ENCODE assay signal across 19 cellular contexts in genomic region chr12:45705404-45705803, GRCh38. TPM values are rescaled to one million over a fixed set of nuclear protein-coding genes. Genes with fewer than 3 reads are reported as not detected.
A peak's percentile ranks its signal among the peaks of the same experiment; 100 is the strongest.
DNase-seq lines count a peak whose midpoint lies in the region; ATAC-seq and TF ChIP-seq lines count a peak whose summit lies in the region.
"Had no signal": no experiment of that assay in that cellular context is flagged by ENCODE, and none has a peak within 500 bp of the region (broad histone marks: within the 10 kb centered on the region; RNA-seq: fewer than 3 reads in every experiment).

No MANE protein-coding gene starts in this region.

- H3K4me1 ChIP-seq in Caco-2 (peaks cover 47% of the 10 kb centered on the region), mesenchymal stem cell (ENCODE audit: control insufficient read depth, insufficient read depth, low read depth, low read length) (peaks cover 4% of the 10 kb centered on the region)

- no peak overlapping the region for H2BK120ac ChIP-seq in mesenchymal stem cell (ENCODE audit: low read depth, low read length)

- no peak overlapping the region for H2BK12ac ChIP-seq in mesenchymal stem cell (ENCODE audit: low read length in 2 of 2)

- BruUV-seq in Caco-2 (replicated peaks; lab: Mats Ljungman, UMichigan), result no TSS peak

- no peak overlapping the region for H3K4me2 ChIP-seq in mesenchymal stem cell (ENCODE audit: low read length, poor library complexity, severe bottlenecking)
- H3K4me2 ChIP-seq: SK-N-SH had no signal

- H3K4me3 ChIP-seq in Caco-2 (ENCODE audit: low read depth, low read length) (no peak overlapping the region), mesenchymal stem cell (ENCODE audit: insufficient read depth in 1 of 2, low read depth in 1 of 2, low read length in 2 of 2) (no peak overlapping the region)

- WGBS in mesenchymal stem cell, result 23% methylated on average over 2 of the region's 2 CpGs

- CTCF ChIA-PET in Caco-2 (lab: Charles Lee), result interaction anchor here (1.1 to 1.6 kb wide), 2 partner anchors 23 to 162 kb away, joined by 3 to 5 read pairs; no protein-coding TSS in a partner anchor

- no peak for TF ChIP-seq POLR2A in erythroblast (IDR thresholded peaks at IDR 0.05; ENCODE audit: low read length)

- peak; percentile 61 to 67 for DNase-seq in Caco-2
- DNase-seq in ELF-1 (ENCODE audit: low read depth, low spot score), result peak; percentile 83
- DNase-seq in erythroblast (lab: John Stamatoyannopoulos, UW), result peak; percentile 19 to 37
- peak; percentile 10 for DNase-seq in mesenchymal stem cell
- no peak for DNase-seq in NCI-H1930 (lab: John Stamatoyannopoulos, UW)
- DNase-seq: ACHN; C1 segment of cervical spinal cord; CD8-positive, alpha-beta memory T cell; DMS79 treated with DMSO at 0.1 percent for 48 hours; NCI-H1417 treated with DMSO at 0.1 percent for 48 hours; NCI-H2029 treated with DMSO at 0.1 percent for 48 hours; NCI-H510A; NCI-H748 treated with DMSO at 0.1 percent for 48 hours; NK-92 treated with Interleukin-12 subunit alpha and Interleukin-12 subunit beta, amount 100 ng/mL, for 24 hours; SHP77; SK-N-SH had no signal

- no peak overlapping the region for H2AK5ac ChIP-seq in mesenchymal stem cell (ENCODE audit: low read length, severe bottlenecking)

- H4K8ac ChIP-seq in mesenchymal stem cell (ENCODE audit: low read length), result no peak overlapping the region

- no peaks in the 10 kb centered on the region for H3K9me3 Mint-ChIP-seq in Caco-2 (ENCODE audit: unreplicated experiment)

- H3K23ac ChIP-seq in mesenchymal stem cell (ENCODE audit: low read length in 2 of 2), result no peak overlapping the region

- no peaks in the 10 kb centered on the region for H3K36me3 ChIP-seq in Caco-2 (ENCODE audit: control insufficient read depth, insufficient read depth, low read length)
- H3K36me3 ChIP-seq in mesenchymal stem cell (ENCODE audit: control insufficient read depth in 1 of 2, insufficient read depth in 2 of 2, low read depth in 1 of 2, low read length in 2 of 2), result no peaks in the 10 kb centered on the region

- H3K4me3 Mint-ChIP-seq in Caco-2 (ENCODE audit: unreplicated experiment), result peak overlapping the region; percentile 13
- H3K4me3 Mint-ChIP-seq: CD8-positive, alpha-beta memory T cell had no signal

- H3K27me3 Mint-ChIP-seq in Caco-2 (ENCODE audit: insufficient read depth, unreplicated experiment), result no peaks in the 10 kb centered on the region
- H3K27me3 Mint-ChIP-seq: CD8-positive, alpha-beta memory T cell had no signal

- intact Hi-C loops in Caco-2 (cut with micrococcal nuclease; ENCODE audit: unreplicated experiment), result loop anchor here (1.0 to 5.0 kb wide), 4 partner anchors 22 to 158 kb away; no protein-coding TSS in a partner anchor

- no peaks in the 10 kb centered on the region for H3K36me3 Mint-ChIP-seq in Caco-2 (ENCODE audit: insufficient read depth, unreplicated experiment)

- no peak overlapping the region for H2BK15ac ChIP-seq in mesenchymal stem cell (ENCODE audit: low read depth, poor library complexity, severe bottlenecking)

- H3K27me3 ChIP-seq in Caco-2 (replicated peaks; ENCODE audit: control insufficient read depth, insufficient read depth, low read length) (no peaks in the 10 kb centered on the region), mesenchymal stem cell (ENCODE audit: control insufficient read depth in 1 of 2, insufficient read depth in 1 of 2, low read length in 2 of 2) (no peaks in the 10 kb centered on the region)

- TF ChIP-seq CTCF in Caco-2 (IDR thresholded peaks at IDR 0.05; ENCODE audit: insufficient read depth in 1 of 2, low read depth in 1 of 2, low read length in 1 of 2, severe bottlenecking in 1 of 2, unreplicated experiment in 1 of 2), result no peak

- H3K4me1 Mint-ChIP-seq in Caco-2 (ENCODE audit: low read depth, unreplicated experiment), result peaks cover 43% of the 10 kb centered on the region

- H3K79me1 ChIP-seq in mesenchymal stem cell (replicated peaks; ENCODE audit: low read length, poor library complexity, severe bottlenecking), result no peaks in the 10 kb centered on the region

- H3K9ac ChIP-seq in mesenchymal stem cell (ENCODE audit: low read length), result no peak overlapping the region
- H3K9ac ChIP-seq: SK-N-SH had no signal

- H4K91ac ChIP-seq in mesenchymal stem cell (ENCODE audit: low read length), result no peak overlapping the region

- no peak overlapping the region for H3K27ac ChIP-seq in mesenchymal stem cell (ENCODE audit: low read length, poor library complexity, severe bottlenecking)

- H3K18ac ChIP-seq in mesenchymal stem cell (ENCODE audit: low read depth in 1 of 2, low read length in 2 of 2), result no peak overlapping the region

- ATAC-seq in HG02885 (IDR thresholded peaks at IDR 0.05; ENCODE audit: poor library complexity, unreplicated experiment), result no peak
- no peak for ATAC-seq in GM18517 (IDR thresholded peaks at IDR 0.05; ENCODE audit: unreplicated experiment)
- ATAC-seq: HepG2 had no signal

- POLR2A ChIA-PET in Caco-2 (lab: Charles Lee), result no interaction called here

- no peak overlapping the region for H2AFZ ChIP-seq in mesenchymal stem cell (ENCODE audit: low read depth, low read length)

- peak overlapping the region; percentile 1 for H3K27ac Mint-ChIP-seq in Caco-2 (ENCODE audit: unreplicated experiment)

- H2BK5ac ChIP-seq in mesenchymal stem cell (ENCODE audit: low read depth, low read length, poor library complexity, severe bottlenecking), result no peak overlapping the region

- H3K4ac ChIP-seq in mesenchymal stem cell (ENCODE audit: low read depth in 1 of 2, low read length in 2 of 2), result no peak overlapping the region

- no peak overlapping the region for H3K14ac ChIP-seq in mesenchymal stem cell (ENCODE audit: low read length in 2 of 2)

- no peaks in the 10 kb centered on the region; the same call in 1 of the 2 replicates for H3K9me3 ChIP-seq in Caco-2
- peaks cover 16% of the 10 kb centered on the region for H3K9me3 ChIP-seq in mesenchymal stem cell (ENCODE audit: control insufficient read depth, low read length)

RNA-seq across cellular contexts. Expression of gene ARID2, which starts 24.1 kb away (rescaled TPM):
- 50.1 and 53.9 TPM in 2 replicates for total RNA-seq in Caco-2 (2022)
- polyA plus RNA-seq in mesenchymal stem cell (2013, experiment 1 of 2), result 7.0 TPM
- 6.9 TPM for polyA plus RNA-seq in mesenchymal stem cell (2013, experiment 2 of 2)

Comparison
In these comparisons a context has a peak if more than half of its experiments do, and no peak if none do; other contexts are left out.
1. DNase-seq: peak in Caco-2 (2 of 2), ELF-1 (single experiment), erythroblast (2 of 2) and mesenchymal stem cell (single experiment); none in NCI-H1930 (0 of 2).